In the genomic region with DNA sequence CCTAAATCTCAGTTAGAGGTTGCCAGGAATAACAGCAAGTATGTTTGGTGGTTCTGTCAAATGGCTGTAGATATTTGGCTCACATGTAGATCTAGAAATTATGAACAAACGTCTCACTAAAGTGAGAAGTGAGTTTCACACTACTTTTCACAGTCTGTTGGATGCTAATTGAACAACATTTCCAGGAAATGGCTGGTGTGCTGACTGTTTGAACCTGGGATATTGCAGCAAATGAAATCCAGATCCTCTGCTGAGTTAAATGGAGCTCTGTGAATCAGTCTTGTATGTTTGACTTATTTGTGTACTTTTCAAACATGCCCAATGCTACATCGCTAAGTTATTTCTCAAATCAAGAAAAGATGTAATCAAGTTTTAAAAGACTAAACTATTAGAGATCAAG, we compare ENCODE assay signal across 10 cellular contexts. TPM values are rescaled to one million over a fixed set of nuclear protein-coding genes. Genes with fewer than 3 reads are reported as not detected.
A peak's percentile ranks its signal among the peaks of the same experiment; 100 is the strongest.
DNase-seq lines count a peak whose midpoint lies in the region; ATAC-seq lines count a peak whose summit lies in the region.
"Had no signal": no experiment of that assay in that cellular context is flagged by ENCODE, and none has a peak within 500 bp of the region (broad histone marks: within the 10 kb centered on the region; RNA-seq: fewer than 3 reads in every experiment).

No MANE protein-coding gene starts in this region.

- peak; percentile 24 for DNase-seq in SKM-1 treated with dmso at 0.1 percent for 144 hours (lab: John Stamatoyannopoulos, UW; ENCODE audit: unreplicated experiment)
- DNase-seq in SKM-1 (lab: John Stamatoyannopoulos, UW; ENCODE audit: unreplicated experiment), result no peak
- DNase-seq in activated CD4-positive, alpha-beta memory T cell treated with anti-CD3 and anti-CD28 coated beads for 36 hours, result peak; percentile 37
- peak; percentile 14 for DNase-seq in fibroblast of the conjunctiva (ENCODE audit: low read depth)
- peak; percentile 19 for DNase-seq in pons (ENCODE audit: low spot score)
- DNase-seq in AG20443 (ENCODE audit: low spot score), result no peak
- no peak for DNase-seq in stimulated activated CD8-positive, alpha-beta memory T cell treated with anti-CD3 and anti-CD28 coated beads, Interleukin-4, amount 100 ng/mL, for 48 hours
- DNase-seq: psoas muscle had no signal

- no peak overlapping the region for H3K4me3 Mint-ChIP-seq in activated CD4-positive, alpha-beta memory T cell treated with anti-CD3 and anti-CD28 coated beads for 36 hours
- H3K4me3 Mint-ChIP-seq: activated naive CD4-positive, alpha-beta T cell treated with anti-CD3 and anti-CD28 coated beads, Interleukin-2, amount 50 U/mL, for 24 hours had no signal

- POLR2A ChIA-PET in activated CD4-positive, alpha-beta memory T cell treated with anti-CD3 and anti-CD28 coated beads for 36 hours (lab: Charles Lee), result interaction anchor here (0.9 to 1.9 kb wide), 8 partner anchors 11 to 67 kb away, joined by 3 to 10 read pairs (median 4); partner anchors contain the start of gene RSL24D1

- H3K27me3 Mint-ChIP-seq in activated CD4-positive, alpha-beta memory T cell treated with anti-CD3 and anti-CD28 coated beads for 36 hours, result no peaks in the 10 kb centered on the region
- H3K27me3 Mint-ChIP-seq: activated naive CD4-positive, alpha-beta T cell treated with anti-CD3 and anti-CD28 coated beads, Interleukin-2, amount 50 U/mL, for 24 hours had no signal

- CTCF ChIA-PET in activated CD4-positive, alpha-beta memory T cell treated with anti-CD3 and anti-CD28 coated beads for 36 hours (lab: Charles Lee), result interaction anchor here (0.6 to 5.8 kb wide), 23 partner anchors 9 to 221 kb away, joined by 3 to 72 read pairs (median 5); partner anchors contain the start of gene RSL24D1

- peak overlapping the region; percentile 76 for H3K27ac Mint-ChIP-seq in activated CD4-positive, alpha-beta memory T cell treated with anti-CD3 and anti-CD28 coated beads for 36 hours
- H3K27ac Mint-ChIP-seq: activated naive CD4-positive, alpha-beta T cell treated with anti-CD3 and anti-CD28 coated beads, Interleukin-2, amount 50 U/mL, for 24 hours had no signal

- H3K4me1 Mint-ChIP-seq in activated CD4-positive, alpha-beta memory T cell treated with anti-CD3 and anti-CD28 coated beads for 36 hours (ENCODE audit: low read depth), result peaks cover 51% of the 10 kb centered on the region

- H3K36me3 Mint-ChIP-seq in activated CD4-positive, alpha-beta memory T cell treated with anti-CD3 and anti-CD28 coated beads for 36 hours, result peaks cover 47% of the 10 kb centered on the region

- intact Hi-C loops in activated CD4-positive, alpha-beta memory T cell treated with anti-CD3 and anti-CD28 coated beads for 36 hours (cut with micrococcal nuclease), result loop anchor here (5.0 kb wide), 1 partner anchor 219 kb away; no protein-coding TSS in a partner anchor

- no peak for ATAC-seq in GM19324 (IDR thresholded peaks at IDR 0.05; ENCODE audit: low FRiP score, unreplicated experiment)

- H3K9me3 Mint-ChIP-seq in activated CD4-positive, alpha-beta memory T cell treated with anti-CD3 and anti-CD28 coated beads for 36 hours, result no peaks in the 10 kb centered on the region
- H3K9me3 Mint-ChIP-seq: activated naive CD4-positive, alpha-beta T cell treated with anti-CD3 and anti-CD28 coated beads, Interleukin-2, amount 50 U/mL, for 24 hours had no signal

RNA-seq across cellular contexts. Expression of gene RSL24D1, which starts 21.3 kb away (rescaled TPM):
- 100 to 1,000 TPM; 157 to 163 TPM for total RNA-seq in activated CD4-positive, alpha-beta memory T cell treated with anti-CD3 and anti-CD28 coated beads for 36 hours

Comparison
In these comparisons a context has a peak if more than half of its experiments do, and no peak if none do; other contexts are left out.
1. DNase-seq: peak in SKM-1 treated with dmso at 0.1 percent for 144 hours (single experiment), activated CD4-positive, alpha-beta memory T cell treated with anti-CD3 and anti-CD28 coated beads for 36 hours (single experiment), fibroblast of the conjunctiva (single experiment) and pons (single experiment); none in SKM-1 (single experiment), AG20443 (single experiment) and stimulated activated CD8-positive, alpha-beta memory T cell treated with anti-CD3 and anti-CD28 coated beads, Interleukin-4, amount 100 ng/mL, for 48 hours (single experiment).